8 cellular contexts compared by ENCODE assay signal in genomic region chr5:151082976-151083651, GRCh38. TPM values are rescaled to one million over a fixed set of nuclear protein-coding genes. Genes with fewer than 3 reads are reported as not detected.
DNase-seq lines count a peak whose midpoint lies in the region; ATAC-seq lines count a peak whose summit lies in the region.

No MANE protein-coding gene starts in this region.

- no peak overlapping the region for H3K27ac Mint-ChIP-seq in activated naive CD8-positive, alpha-beta T cell treated with anti-CD3 and anti-CD28 coated beads, Interleukin-2, amount 10 ng/mL, durations not matched to agents 7 days and 5 days

- no peak overlapping the region for H2AFZ ChIP-seq in trophoblast cell (ENCODE audit: insufficient read depth, low read length, poor library complexity)

- POLR2A ChIA-PET in activated naive CD8-positive, alpha-beta T cell treated with anti-CD3 and anti-CD28 coated beads, Interleukin-2, amount 10 ng/mL, durations not matched to agents 7 days and 5 days (lab: Charles Lee) = interaction anchor here (0.6 to 3.3 kb wide), 2 partner anchors 10 to 72 kb away, joined by 3 to 9 read pairs; no protein-coding TSS in a partner anchor

- ATAC-seq in activated naive CD8-positive, alpha-beta T cell treated with anti-CD3 and anti-CD28 coated beads, Interleukin-2, amount 10 ng/mL, durations not matched to agents 7 days and 5 days (ENCODE audit: low read depth) = no peak
- ATAC-seq in GM18520 (IDR thresholded peaks at IDR 0.05; ENCODE audit: unreplicated experiment) (no peak), GM18502 (IDR thresholded peaks at IDR 0.05; ENCODE audit: poor library complexity, unreplicated experiment) (no peak), GM19397 (IDR thresholded peaks at IDR 0.05; ENCODE audit: unreplicated experiment) (no peak)

- no peak overlapping the region for H3K4me3 ChIP-seq in trophoblast cell (ENCODE audit: low read depth, low read length)

- no peak overlapping the region for H3K4ac ChIP-seq in trophoblast cell (ENCODE audit: low read depth, low read length)

- H3K4me3 Mint-ChIP-seq in activated naive CD8-positive, alpha-beta T cell treated with anti-CD3 and anti-CD28 coated beads, Interleukin-2, amount 10 ng/mL, durations not matched to agents 7 days and 5 days = peak overlapping the region; percentile 92

- H3K9me3 Mint-ChIP-seq in activated naive CD8-positive, alpha-beta T cell treated with anti-CD3 and anti-CD28 coated beads, Interleukin-2, amount 10 ng/mL, durations not matched to agents 7 days and 5 days = no peaks in the 10 kb centered on the region

- peaks cover 10% of the 10 kb centered on the region for H3K36me3 Mint-ChIP-seq in activated naive CD8-positive, alpha-beta T cell treated with anti-CD3 and anti-CD28 coated beads, Interleukin-2, amount 10 ng/mL, durations not matched to agents 7 days and 5 days

- no peak overlapping the region for H4K91ac ChIP-seq in trophoblast cell (ENCODE audit: low read depth, low read length)

- H3K4me1 Mint-ChIP-seq in activated naive CD8-positive, alpha-beta T cell treated with anti-CD3 and anti-CD28 coated beads, Interleukin-2, amount 10 ng/mL, durations not matched to agents 7 days and 5 days = peaks cover 58% of the 10 kb centered on the region

- no peak overlapping the region for H3K4me2 ChIP-seq in trophoblast cell (ENCODE audit: low read length)

- no peak overlapping the region for H3K14ac ChIP-seq in trophoblast cell (ENCODE audit: low read length)

- H3K36me3 ChIP-seq in trophoblast cell (ENCODE audit: control insufficient read depth in 1 of 2, insufficient read depth in 2 of 2, low read length in 2 of 2) = peaks cover 5 to 6% of the 10 kb centered on the region in 2 experiments

- H4K12ac ChIP-seq in trophoblast cell (ENCODE audit: low read depth, low read length) = no peak overlapping the region

- DNase-seq in ELR (ENCODE audit: low read depth) (peak; percentile 89), RPMI8226 (peak; percentile 70), trophoblast cell (peak; percentile 76 to 82), NOMO-1 treated with DMSO at 0.1 percent for 48 hours (lab: John Stamatoyannopoulos, UW; ENCODE audit: unreplicated experiment) (no peak)
- DNase-seq in activated naive CD8-positive, alpha-beta T cell treated with anti-CD3 and anti-CD28 coated beads, Interleukin-2, amount 10 ng/mL, durations not matched to agents 7 days and 5 days = no peak

- H2BK5ac ChIP-seq in trophoblast cell (ENCODE audit: low read depth, low read length, poor library complexity) = no peak overlapping the region

- no peak overlapping the region for H3K27ac ChIP-seq in trophoblast cell (ENCODE audit: low read depth, low read length)

- no peak overlapping the region for H3K23ac ChIP-seq in trophoblast cell (ENCODE audit: low read length)

- no peak overlapping the region for H4K8ac ChIP-seq in trophoblast cell (ENCODE audit: low read depth, low read length)

- H3K79me1 ChIP-seq in trophoblast cell (ENCODE audit: low read length) = peaks cover 10% of the 10 kb centered on the region

- H3K79me2 ChIP-seq in trophoblast cell (ENCODE audit: control insufficient read depth, insufficient read depth, low read length, poor library complexity) = peaks cover 8% of the 10 kb centered on the region

- no peak overlapping the region for H3K18ac ChIP-seq in trophoblast cell (ENCODE audit: low read length)

- peaks cover 3 to 5% of the 10 kb centered on the region in 2 experiments for H3K4me1 ChIP-seq in trophoblast cell (ENCODE audit: control insufficient read depth in 1 of 2, insufficient read depth in 2 of 2, low read length in 2 of 2)

- no peak overlapping the region for H2AK5ac ChIP-seq in trophoblast cell (ENCODE audit: low read length)

- no peak overlapping the region for H2BK120ac ChIP-seq in trophoblast cell (ENCODE audit: insufficient read depth, low read length, poor library complexity)

- H3K9ac ChIP-seq in trophoblast cell (ENCODE audit: low read length) = no peak overlapping the region

- H3K27me3 Mint-ChIP-seq in activated naive CD8-positive, alpha-beta T cell treated with anti-CD3 and anti-CD28 coated beads, Interleukin-2, amount 10 ng/mL, durations not matched to agents 7 days and 5 days = no peaks in the 10 kb centered on the region

- no peaks in the 10 kb centered on the region for H3K27me3 ChIP-seq in trophoblast cell (ENCODE audit: insufficient read depth, low read length)

- H2BK12ac ChIP-seq in trophoblast cell (ENCODE audit: low read length) = no peak overlapping the region

- no peaks in the 10 kb centered on the region for H3K9me3 ChIP-seq in trophoblast cell (ENCODE audit: insufficient read depth, low read depth, low read length)

- no CpG with 5 or more reads among the region's 3 CpGs for WGBS in trophoblast cell (ENCODE audit: extremely low coverage, insufficient coverage, insufficient read length)

RNA-seq across cellular contexts. Expression of gene TNIP1, which starts 2.3 kb away (rescaled TPM):
- total RNA-seq in activated naive CD8-positive, alpha-beta T cell treated with anti-CD3 and anti-CD28 coated beads, Interleukin-2, amount 10 ng/mL, durations not matched to agents 7 days and 5 days = 100 to 1,000 TPM; 172 to 176 TPM
- 54.1 and 54.5 TPM in 2 replicates for polyA plus RNA-seq in trophoblast cell (2013)

Comparison
In these comparisons a context has a peak if more than half of its experiments do, and no peak if none do; other contexts are left out.
1. DNase-seq: peak in ELR (single experiment), RPMI8226 (single experiment) and trophoblast cell (2 of 2); none in activated naive CD8-positive, alpha-beta T cell treated with anti-CD3 and anti-CD28 coated beads, Interleukin-2, amount 10 ng/mL, durations not matched to agents 7 days and 5 days (single experiment) and NOMO-1 treated with DMSO at 0.1 percent for 48 hours (single experiment).